ENCODE assay signal across 25 cellular contexts in the genomic region with DNA sequence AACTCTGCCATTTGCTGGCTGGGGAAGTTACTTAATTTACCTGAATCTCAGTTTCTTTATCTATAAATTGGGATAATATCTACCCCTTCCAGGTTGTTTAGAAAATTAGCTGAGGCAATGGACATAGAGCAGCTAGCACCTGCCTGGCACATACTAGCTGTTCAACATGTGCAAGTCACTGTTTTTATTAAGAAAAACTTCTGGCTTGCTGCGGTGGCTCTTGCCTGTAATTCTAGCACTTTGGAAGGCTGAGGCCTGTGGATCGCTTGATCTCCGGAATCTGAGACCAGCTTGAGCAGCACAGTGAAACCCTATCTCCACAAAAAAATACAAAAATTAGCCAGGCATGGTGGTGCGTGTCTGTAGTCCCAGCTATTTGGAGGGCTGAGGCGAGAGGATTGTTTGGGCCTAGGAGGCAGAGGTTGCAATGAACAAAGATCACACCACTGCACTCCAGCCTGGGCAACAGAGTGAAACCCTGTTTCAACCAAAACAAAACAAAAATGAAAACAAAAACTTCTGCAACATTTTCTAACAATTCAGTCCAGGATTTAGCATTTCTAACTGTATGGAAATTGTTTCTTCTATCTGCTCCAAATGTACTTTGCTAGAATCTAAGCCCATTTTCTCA. TPM values are rescaled to one million over a fixed set of nuclear protein-coding genes. Genes with fewer than 3 reads are reported as not detected.
DNase-seq lines count a peak whose midpoint lies in the region; ATAC-seq and TF ChIP-seq lines count a peak whose summit lies in the region.
"Had no signal": no experiment of that assay in that cellular context is flagged by ENCODE, and none has a peak within 500 bp of the region (broad histone marks: within the 10 kb centered on the region; RNA-seq: fewer than 3 reads in every experiment).

No MANE protein-coding gene starts in this region.

- H3F3A ChIP-seq in neural progenitor cell (ENCODE audit: low read depth): no peaks in the 10 kb centered on the region

- no peaks in the 10 kb centered on the region for H4K20me1 ChIP-seq in neural progenitor cell (ENCODE audit: low read depth)
- H4K20me1 ChIP-seq: BLaER1 had no signal

- TF ChIP-seq POLR2A in thyroid gland (IDR thresholded peaks at IDR 0.05): no peak

- H3K36me3 ChIP-seq in cardiac muscle cell (no peaks in the 10 kb centered on the region), heart right ventricle (no peaks in the 10 kb centered on the region), neural progenitor cell (no peaks in the 10 kb centered on the region), thyroid gland (no peaks in the 10 kb centered on the region)
- H3K36me3 ChIP-seq: SJSA1 had no signal

- H3K27me3 Mint-ChIP-seq in neural progenitor cell (ENCODE audit: insufficient read depth, low read depth): peaks cover 5% of the 10 kb centered on the region
- H3K27me3 Mint-ChIP-seq: CD4-positive, CD25-positive, alpha-beta regulatory T cell had no signal

- no peak overlapping the region for H3K4me3 ChIP-seq in cardiac muscle cell
- H3K4me3 ChIP-seq in heart right ventricle: no peak overlapping the region
- no peak overlapping the region for H3K4me3 ChIP-seq in neural progenitor cell
- no peak overlapping the region for H3K4me3 ChIP-seq in thyroid gland (replicated peaks in 1 of 3)
- H3K4me3 ChIP-seq: BLaER1, GM23248, PC-9, SJSA1 had no signal

- no peak overlapping the region for H3K27ac Mint-ChIP-seq in neural progenitor cell
- H3K27ac Mint-ChIP-seq: IgD-negative memory B cell had no signal

- WGBS in heart right ventricle, 2 donors: 94 to 95% methylated on average over 5 of the region's 5 CpGs
- 33 to 40% methylated on average over 5 of the region's 5 CpGs for WGBS in thyroid gland, 2 donors

- no peaks in the 10 kb centered on the region for H3K9me3 ChIP-seq in cardiac muscle cell (ENCODE audit: low read depth)
- peaks cover 0 to 2% (median 0%) of the 10 kb centered on the region in 11 donors for H3K9me3 ChIP-seq in heart right ventricle
- no peaks in the 10 kb centered on the region for H3K9me3 ChIP-seq in neural progenitor cell (ENCODE audit: low read depth)
- no peaks in the 10 kb centered on the region for H3K9me3 ChIP-seq in thyroid gland
- H3K9me3 ChIP-seq: BLaER1, SJSA1 had no signal

- no peak for TF ChIP-seq CTCF in cardiac muscle cell (IDR thresholded peaks at IDR 0.05; ENCODE audit: low read depth, low read length)
- no peak for TF ChIP-seq CTCF in heart right ventricle (IDR thresholded peaks at IDR 0.05)
- TF ChIP-seq CTCF in neural progenitor cell (IDR thresholded peaks at IDR 0.05): no peak
- no peak for TF ChIP-seq CTCF in thyroid gland (IDR thresholded peaks at IDR 0.05)

- H3K36me3 Mint-ChIP-seq in neural progenitor cell: peaks cover 3% of the 10 kb centered on the region
- H3K36me3 Mint-ChIP-seq: CD4-positive, CD25-positive, alpha-beta regulatory T cell; IgD-negative memory B cell had no signal

- ATAC-seq in heart right ventricle: no peak
- ATAC-seq: HCT116 had no signal

- peaks cover 4% of the 10 kb centered on the region for H3K4me1 Mint-ChIP-seq in neural progenitor cell
- H3K4me1 Mint-ChIP-seq: CD4-positive, CD25-positive, alpha-beta regulatory T cell; IgD-negative memory B cell had no signal

- H3K4me1 ChIP-seq in cardiac muscle cell (ENCODE audit: low read depth) (peaks cover 11% of the 10 kb centered on the region), heart right ventricle (peaks cover 0 to 5% (median 0%) of the 10 kb centered on the region in 9 donors), neural progenitor cell (peaks cover 14% of the 10 kb centered on the region), thyroid gland (peaks cover 4 to 10% of the 10 kb centered on the region in 2 donors)
- H3K4me1 ChIP-seq: SJSA1 had no signal

- H2AFZ ChIP-seq in neural progenitor cell (replicated peaks): peak overlapping the region; percentile 87
- H2AFZ ChIP-seq: GM23248, PC-9 had no signal

- no peak overlapping the region for H3K4me3 Mint-ChIP-seq in neural progenitor cell
- H3K4me3 Mint-ChIP-seq: CD4-positive, CD25-positive, alpha-beta regulatory T cell; IgD-negative memory B cell had no signal

- DNase-seq in cardiac muscle cell (ENCODE audit: low read depth in 1 of 2, low spot score in 1 of 2) (no peak), heart right ventricle (no peak), fibroblast of gingiva (ENCODE audit: low read depth) (peak; percentile 15), neural progenitor cell (ENCODE audit: low spot score) (no peak), thyroid gland (peak; percentile 56 to 75), NCI-H1694 (lab: John Stamatoyannopoulos, UW) (no peak), DMS53 treated with DMSO at 0.1 percent for 48 hours (lab: John Stamatoyannopoulos, UW; ENCODE audit: unreplicated experiment) (no peak)
- no peak for DNase-seq in effector CD4-positive, alpha-beta T cell
- DNase-seq: CD4-positive, CD25-positive, alpha-beta regulatory T cell; DMS53; GM23248; MM.1S; NCI-H2029 treated with DMSO at 0.1 percent for 48 hours; NCI-H446 treated with DMSO at 0.1 percent for 48 hours; NCI-H526; NCI-H82; PC-9; Right ventricle myocardium superior; RPMI8226 had no signal

- no peaks in the 10 kb centered on the region for H3K9me3 Mint-ChIP-seq in neural progenitor cell
- H3K9me3 Mint-ChIP-seq: IgD-negative memory B cell had no signal

- no peak overlapping the region for H3K4me2 ChIP-seq in neural progenitor cell
- H3K4me2 ChIP-seq: KMS-11, PC-9 had no signal

- H3K27me3 ChIP-seq in cardiac muscle cell: no peaks in the 10 kb centered on the region
- H3K27me3 ChIP-seq in heart right ventricle: no peaks in the 10 kb centered on the region
- no peaks in the 10 kb centered on the region for H3K27me3 ChIP-seq in neural progenitor cell
- H3K27me3 ChIP-seq in thyroid gland: no peaks in the 10 kb centered on the region
- H3K27me3 ChIP-seq: BLaER1, SJSA1 had no signal

- H3K9ac ChIP-seq in neural progenitor cell: no peak overlapping the region
- H3K9ac ChIP-seq: BLaER1, GM23248, KMS-11 had no signal

- intact Hi-C loops in heart right ventricle (cut with DNase I): loop anchor here in 1 of 10 donors (2.0 kb wide), 1 partner anchor 71 kb away; no protein-coding TSS in a partner anchor
- intact Hi-C loops in thyroid gland (cut with DNase I): no loop called here

- H3K79me2 ChIP-seq in neural progenitor cell (ENCODE audit: low read depth): no peaks in the 10 kb centered on the region

- H3K27ac ChIP-seq in cardiac muscle cell: peak overlapping the region; percentile 20
- H3K27ac ChIP-seq in heart right ventricle: no peak overlapping the region
- no peak overlapping the region for H3K27ac ChIP-seq in neural progenitor cell
- peak overlapping the region; percentile 29 to 56 (median 51) for H3K27ac ChIP-seq in thyroid gland
- H3K27ac ChIP-seq: BLaER1, GM23248, KMS-11, PC-9, SJSA1 had no signal

RNA-seq across cellular contexts. Expression of a gene that starts 27.7 kb away (rescaled TPM):
- not detected in 2 replicates for total RNA-seq in cardiac muscle cell
- not detected in 2 replicates for polyA plus RNA-seq in cardiac muscle cell
- not detected for total RNA-seq in heart right ventricle
- polyA plus RNA-seq in heart right ventricle: not detected
- total RNA-seq in neural progenitor cell (ENCODE audit: low replicate concordance): not detected in 2 replicates
- total RNA-seq in thyroid gland: not detected
- total RNA-seq: A172, GM23248, PC-9, Right ventricle myocardium superior, SJSA1 had no signal
- polyA plus RNA-seq: CD4-positive, CD25-positive, alpha-beta regulatory T cell; GM23248; IgD-negative memory B cell had no signal

Comparison
In these comparisons a context has a peak if more than half of its experiments do, and no peak if none do; other contexts are left out.
1. H3K27ac ChIP-seq: peak in cardiac muscle cell (single experiment) and thyroid gland (3 of 3); none in heart right ventricle (0 of 10) and neural progenitor cell (single experiment).
2. DNase-seq: peak in fibroblast of gingiva (single experiment) and thyroid gland (2 of 2); none in cardiac muscle cell (0 of 2), heart right ventricle (0 of 2), neural progenitor cell (single experiment), effector CD4-positive, alpha-beta T cell (single experiment), NCI-H1694 (single experiment) and DMS53 treated with DMSO at 0.1 percent for 48 hours (single experiment).